ENCODE assay signal across 10 cellular contexts in the genomic region with DNA sequence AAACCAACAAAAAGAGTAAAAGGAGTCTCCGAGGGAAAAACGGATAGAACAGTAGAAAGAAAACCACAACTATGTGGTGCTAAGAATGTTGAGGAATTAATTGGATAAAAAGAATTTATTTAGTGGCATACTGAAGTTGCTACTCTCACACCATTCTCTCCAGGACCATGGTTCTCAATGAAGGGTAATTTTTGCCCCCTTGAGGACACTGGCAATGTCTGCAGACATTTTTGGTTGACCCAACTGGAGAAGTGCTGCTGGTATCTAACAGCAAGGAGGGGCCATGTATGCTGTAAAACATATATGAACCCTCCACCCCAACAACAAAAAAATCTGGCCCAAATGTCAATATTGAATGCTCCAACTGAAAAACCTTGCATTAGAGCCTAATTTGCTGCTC.
DNase-seq lines count a peak whose midpoint lies in the region; ATAC-seq and TF ChIP-seq lines count a peak whose summit lies in the region.
"Had no signal": no experiment of that assay in that cellular context is flagged by ENCODE, and none has a peak within 500 bp of the region (broad histone marks: within the 10 kb centered on the region; RNA-seq: fewer than 3 reads in every experiment).

No MANE protein-coding gene starts in this region.

- H3K4me1 ChIP-seq in Loucy (ENCODE audit: insufficient read depth, low read length, poor library complexity, severe bottlenecking) (no peaks in the 10 kb centered on the region), osteoblast (ENCODE audit: insufficient read depth, low read length) (peaks cover 12% of the 10 kb centered on the region), ovary (ENCODE audit: insufficient read depth) (no peaks in the 10 kb centered on the region)
- H3K4me1 ChIP-seq: lower lobe of right lung had no signal

- intact Hi-C loops in ovary (cut with DNase I) (no loop called here), natural killer cell (cut with micrococcal nuclease) (no loop called here)

- H3K27ac Mint-ChIP-seq in natural killer cell = no peak overlapping the region

- H3K4me3 ChIP-seq in Loucy (ENCODE audit: low read length, poor library complexity, severe bottlenecking) (no peak overlapping the region), cardiac fibroblast (replicated peaks in 1 of 2; ENCODE audit: low read depth in 2 of 2, low read length in 2 of 2) (no peak overlapping the region), osteoblast (ENCODE audit: insufficient read depth, low read length) (no peak overlapping the region), ovary (no peak overlapping the region)
- H3K4me3 ChIP-seq: lower lobe of right lung had no signal

- no peaks in the 10 kb centered on the region for H3K9me2 ChIP-seq in Loucy (replicated peaks; ENCODE audit: low read depth, low read length)

- H3K4me2 ChIP-seq in Loucy (ENCODE audit: low read depth, low read length, poor library complexity, severe bottlenecking) (no peak overlapping the region), osteoblast (ENCODE audit: insufficient read depth, low read length) (no peak overlapping the region)

- H3K27ac ChIP-seq in osteoblast (ENCODE audit: low read depth, low read length) = no peak overlapping the region
- H3K27ac ChIP-seq in ovary = no peak overlapping the region
- H3K27ac ChIP-seq: lower lobe of right lung had no signal

- ATAC-seq in natural killer cell = no peak

- no peaks in the 10 kb centered on the region for H3K9me3 ChIP-seq in Loucy (ENCODE audit: insufficient read depth, low read depth, low read length)
- H3K9me3 ChIP-seq in osteoblast (ENCODE audit: low read depth, low read length) = no peaks in the 10 kb centered on the region
- H3K9me3 ChIP-seq in ovary = no peaks in the 10 kb centered on the region
- H3K9me3 ChIP-seq: lower lobe of right lung had no signal

- TF ChIP-seq EP300 in ovary (IDR thresholded peaks at IDR 0.05) = no peak

- peak; percentile 50 for TF ChIP-seq CTCF in Loucy (conservative IDR thresholded peaks at IDR 0.05; ENCODE audit: low read length)
- TF ChIP-seq CTCF in cardiac fibroblast (IDR thresholded peaks at IDR 0.05; ENCODE audit: low read depth, low read length) = peak; percentile 35
- TF ChIP-seq CTCF in osteoblast (IDR thresholded peaks at IDR 0.05; ENCODE audit: extremely low read depth, low read depth, low read length) = peak; percentile 37
- TF ChIP-seq CTCF in ovary (IDR thresholded peaks at IDR 0.05) = no peak
- no peak for TF ChIP-seq CTCF in natural killer cell (IDR thresholded peaks at IDR 0.05)

- no peaks in the 10 kb centered on the region for H3F3A ChIP-seq in Loucy (ENCODE audit: low read depth)

- peaks cover 53% of the 10 kb centered on the region for H3K36me3 ChIP-seq in Loucy (ENCODE audit: insufficient read depth, low read length)
- H3K36me3 ChIP-seq in osteoblast (ENCODE audit: insufficient read depth, low read length) = peaks cover 5% of the 10 kb centered on the region
- no peaks in the 10 kb centered on the region for H3K36me3 ChIP-seq in ovary

- H3K36me3 Mint-ChIP-seq in natural killer cell = peaks cover 4% of the 10 kb centered on the region

- WGBS in ovary, 3 donors = 49 to 71% (median 61%) methylated on average over 2 of the region's 2 CpGs

- H3K9ac ChIP-seq in Loucy (ENCODE audit: low read depth, low read length, poor library complexity, severe bottlenecking) = no peak overlapping the region

- DNase-seq in GM04504 (ENCODE audit: low read depth) (peak; percentile 18), cardiac fibroblast (ENCODE audit: low read depth in 2 of 2) (peak; percentile 15 to 18), osteoblast (ENCODE audit: insufficient read length, low spot score, missing footprints) (peak; percentile 14), ovary (no peak), natural killer cell (no peak), SIG-M5 treated with dmso at 0.1 percent for 504 hours (lab: John Stamatoyannopoulos, UW; ENCODE audit: unreplicated experiment) (no peak)
- DNase-seq in activated effector memory CD4-positive, alpha-beta T cell treated with anti-CD3 and anti-CD28 coated beads, Interleukin-2, amount 50 U/mL, for 16 hours = no peak
- DNase-seq: KG1, lower lobe of right lung had no signal

- H2AFZ ChIP-seq in Loucy (ENCODE audit: low read length) (no peak overlapping the region), osteoblast (ENCODE audit: low read length) (no peak overlapping the region)

- H3K27me3 Mint-ChIP-seq in natural killer cell (ENCODE audit: low read depth in 2 of 2) = no peaks in the 10 kb centered on the region

- no peak overlapping the region for H3K4me3 Mint-ChIP-seq in natural killer cell

- H3K27me3 ChIP-seq in Loucy (ENCODE audit: insufficient read depth, low read length, poor library complexity, severe bottlenecking) (no peaks in the 10 kb centered on the region), osteoblast (ENCODE audit: insufficient read depth, low read length) (no peaks in the 10 kb centered on the region), ovary (no peaks in the 10 kb centered on the region)

- H3K79me2 ChIP-seq in Loucy (ENCODE audit: insufficient read depth, low read length) (no peaks in the 10 kb centered on the region), osteoblast (ENCODE audit: insufficient read depth, low read length) (no peaks in the 10 kb centered on the region)

- H3K9me3 Mint-ChIP-seq in natural killer cell = no peaks in the 10 kb centered on the region

- peaks cover 0 to 4% of the 10 kb centered on the region in 2 donors for H3K4me1 Mint-ChIP-seq in natural killer cell

- no peak for TF ChIP-seq POLR2A in ovary (IDR thresholded peaks at IDR 0.05)

- H4K20me1 ChIP-seq in Loucy (ENCODE audit: insufficient read depth, low read length, poor library complexity, severe bottlenecking) (peaks cover 3% of the 10 kb centered on the region), osteoblast (ENCODE audit: insufficient read depth, low read length) (peaks cover 13% of the 10 kb centered on the region)

Comparison
In these comparisons a context has a peak if more than half of its experiments do, and no peak if none do; other contexts are left out.
1. DNase-seq: peak in GM04504 (single experiment), cardiac fibroblast (2 of 2) and osteoblast (single experiment); none in ovary (0 of 5), activated effector memory CD4-positive, alpha-beta T cell treated with anti-CD3 and anti-CD28 coated beads, Interleukin-2, amount 50 U/mL, for 16 hours (single experiment), natural killer cell (single experiment) and SIG-M5 treated with dmso at 0.1 percent for 504 hours (single experiment).
2. CTCF ChIP-seq: peak in Loucy (single experiment), cardiac fibroblast (single experiment) and osteoblast (single experiment); none in ovary (0 of 3) and natural killer cell (single experiment).